Comparison of ENCODE assay signal across 7 cellular contexts in genomic region chr2:202377308-202377736, GRCh38. TPM values are rescaled to one million over a fixed set of nuclear protein-coding genes. Genes with fewer than 3 reads are reported as not detected.
DNase-seq lines count a peak whose midpoint lies in the region; ATAC-seq and TF ChIP-seq lines count a peak whose summit lies in the region.

No MANE protein-coding gene starts in this region.

- H3K9me3 Mint-ChIP-seq in activated T-helper 17 cell treated with anti-CD3 and anti-CD28 coated beads, Interleukin-2, amount 50 U/mL, for 72 hours, result no peaks in the 10 kb centered on the region
- peaks cover 3% of the 10 kb centered on the region for H3K9me3 Mint-ChIP-seq in neural progenitor cell

- H3K4me3 Mint-ChIP-seq in activated T-helper 17 cell treated with anti-CD3 and anti-CD28 coated beads, Interleukin-2, amount 50 U/mL, for 72 hours, result peak overlapping the region; percentile 97
- peak overlapping the region; percentile 100 for H3K4me3 Mint-ChIP-seq in neural progenitor cell

- peaks cover 18% of the 10 kb centered on the region for H3K4me1 Mint-ChIP-seq in activated T-helper 17 cell treated with anti-CD3 and anti-CD28 coated beads, Interleukin-2, amount 50 U/mL, for 72 hours
- H3K4me1 Mint-ChIP-seq in neural progenitor cell, result peaks cover 29% of the 10 kb centered on the region

- peak; percentile 64 for DNase-seq in G401 (ENCODE audit: low spot score)
- DNase-seq in LNCaP clone FGC (ENCODE audit: low read depth), result no peak
- DNase-seq in foreskin keratinocyte, result peak in 1 of 2 donors; percentile 19
- DNase-seq in neural progenitor cell (ENCODE audit: low spot score), result peak; percentile 76
- no peak for DNase-seq in DMS114 treated with DMSO at 0.1 percent for 48 hours (lab: John Stamatoyannopoulos, UW; ENCODE audit: unreplicated experiment)

- no peaks in the 10 kb centered on the region for H3K9me3 ChIP-seq in neural progenitor cell (ENCODE audit: low read depth)

- H3K36me3 Mint-ChIP-seq in activated T-helper 17 cell treated with anti-CD3 and anti-CD28 coated beads, Interleukin-2, amount 50 U/mL, for 72 hours (ENCODE audit: low read depth), result peaks cover 11% of the 10 kb centered on the region
- H3K36me3 Mint-ChIP-seq in neural progenitor cell, result peaks cover 7% of the 10 kb centered on the region

- ATAC-seq in activated T-helper 17 cell treated with anti-CD3 and anti-CD28 coated beads, Interleukin-2, amount 50 U/mL, for 72 hours (replicated peaks), result no peak
- no peak for ATAC-seq in foreskin keratinocyte
- no peak for ATAC-seq in GM19395 (IDR thresholded peaks at IDR 0.05; ENCODE audit: unreplicated experiment)

- no peak for TF ChIP-seq CTCF in LNCaP clone FGC (IDR thresholded peaks at IDR 0.05; ENCODE audit: control insufficient read depth, extremely low read depth, insufficient read depth)
- no peak for TF ChIP-seq CTCF in foreskin keratinocyte (conservative IDR thresholded peaks at IDR 0.05)
- peak; percentile 5 for TF ChIP-seq CTCF in neural progenitor cell (IDR thresholded peaks at IDR 0.05)

- H3K27ac Mint-ChIP-seq in activated T-helper 17 cell treated with anti-CD3 and anti-CD28 coated beads, Interleukin-2, amount 50 U/mL, for 72 hours, result peak overlapping the region; percentile 87
- H3K27ac Mint-ChIP-seq in neural progenitor cell, result peak overlapping the region; percentile 97

- no peaks in the 10 kb centered on the region for H3K36me3 ChIP-seq in neural progenitor cell

- peak overlapping the region; percentile 85 for H3K4me3 ChIP-seq in LNCaP clone FGC (ENCODE audit: low read depth, low read length)
- peak overlapping the region; percentile 73 for H3K4me3 ChIP-seq in neural progenitor cell

- in situ Hi-C loops in G401 (cut with HindIII; ENCODE audit: low sequenced_read_pairs), result no loop called here

- H3K27ac ChIP-seq in foreskin keratinocyte (peak overlapping the region; percentile 92), neural progenitor cell (no peak overlapping the region)

- H3K4me2 ChIP-seq in neural progenitor cell, result peak overlapping the region; percentile 90

- peaks cover 35% of the 10 kb centered on the region for H3F3A ChIP-seq in neural progenitor cell (ENCODE audit: low read depth)

- no peaks in the 10 kb centered on the region for H3K27me3 ChIP-seq in foreskin keratinocyte
- H3K27me3 ChIP-seq in neural progenitor cell, result peaks cover 9% of the 10 kb centered on the region

- H3K9ac ChIP-seq in neural progenitor cell, result peak overlapping the region; percentile 68

- peaks cover 34% of the 10 kb centered on the region for H4K20me1 ChIP-seq in neural progenitor cell (ENCODE audit: low read depth)

- no peaks in the 10 kb centered on the region for H3K27me3 Mint-ChIP-seq in activated T-helper 17 cell treated with anti-CD3 and anti-CD28 coated beads, Interleukin-2, amount 50 U/mL, for 72 hours
- peaks cover 12% of the 10 kb centered on the region for H3K27me3 Mint-ChIP-seq in neural progenitor cell (ENCODE audit: insufficient read depth, low read depth)

- peaks cover 55% of the 10 kb centered on the region for H3K79me2 ChIP-seq in neural progenitor cell (ENCODE audit: low read depth)

- peak overlapping the region; percentile 96 for H2AFZ ChIP-seq in neural progenitor cell (replicated peaks)

- H3K4me1 ChIP-seq in foreskin keratinocyte (peaks cover 3% of the 10 kb centered on the region), neural progenitor cell (peaks cover 19% of the 10 kb centered on the region)

RNA-seq across cellular contexts. Expression of gene BMPR2, which starts 1.2 kb away (rescaled TPM):
- 9.0 and 11.3 TPM in 2 replicates for total RNA-seq in G401 (2014; rRNA removed; shearing (Covaris generic))
- 10 to 100 TPM in 1 of 2 donors, 1 to 10 TPM in 1; 7.6 to 12.3 TPM for total RNA-seq in activated T-helper 17 cell treated with anti-CD3 and anti-CD28 coated beads, Interleukin-2, amount 50 U/mL, for 72 hours
- total RNA-seq in foreskin keratinocyte, result 27.1 and 30.1 TPM in 2 replicates
- polyA plus RNA-seq in foreskin keratinocyte, result 6.5 and 6.7 TPM in 2 replicates
- 9.8 and 11.8 TPM in 2 replicates for total RNA-seq in neural progenitor cell (ENCODE audit: low replicate concordance)

Comparison
In these comparisons a context has a peak if more than half of its experiments do, and no peak if none do; other contexts are left out.
1. DNase-seq: peak in G401 (single experiment) and neural progenitor cell (single experiment); none in LNCaP clone FGC (single experiment) and DMS114 treated with DMSO at 0.1 percent for 48 hours (single experiment).